In the genomic region with DNA sequence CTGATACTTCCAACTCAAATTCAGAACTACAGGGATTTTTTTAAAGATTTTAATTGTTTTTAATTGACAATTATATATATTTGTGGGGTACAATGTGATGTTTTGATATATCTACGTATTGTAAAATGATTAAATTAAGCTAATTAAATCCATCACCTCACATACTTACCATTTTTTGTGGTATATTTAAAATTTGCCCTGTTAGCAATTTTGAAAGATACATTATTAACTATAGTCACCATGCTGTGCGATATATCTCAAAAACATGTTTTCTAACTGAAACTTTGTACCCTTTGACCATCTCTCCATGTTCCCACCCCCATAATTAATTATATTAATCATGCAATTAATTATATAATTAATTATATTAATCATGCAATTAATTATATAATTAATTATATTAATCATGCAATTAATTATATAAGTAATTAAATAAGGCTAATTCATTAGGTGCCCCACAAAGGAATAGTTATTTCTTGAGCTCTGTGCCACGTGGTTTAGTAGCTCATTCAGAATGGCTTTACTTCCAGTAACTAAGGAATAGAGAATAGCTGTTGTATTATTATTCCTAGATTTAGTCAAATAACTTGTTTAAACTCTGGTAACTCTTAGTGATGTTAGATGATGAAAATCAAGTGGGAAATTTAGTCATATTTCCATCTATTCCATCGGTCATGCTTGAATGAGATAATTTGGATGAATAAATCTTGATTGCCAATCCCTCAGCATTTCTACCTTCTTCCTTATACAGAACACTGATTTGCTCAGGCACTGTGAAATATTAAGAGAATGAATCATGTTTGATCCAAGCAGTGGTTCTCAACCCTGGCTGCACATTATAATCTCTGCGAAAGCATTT, we compare ENCODE assay signal across 8 cellular contexts. TPM values are rescaled to one million over a fixed set of nuclear protein-coding genes. Genes with fewer than 3 reads are reported as not detected.
A peak's percentile ranks its signal among the peaks of the same experiment; 100 is the strongest.
DNase-seq lines count a peak whose midpoint lies in the region; ATAC-seq and TF ChIP-seq lines count a peak whose summit lies in the region.

No MANE protein-coding gene starts in this region.

- ATAC-seq in GM18907 (IDR thresholded peaks at IDR 0.05; ENCODE audit: unreplicated experiment): no peak
- ATAC-seq in GM19023 (IDR thresholded peaks at IDR 0.05; ENCODE audit: unreplicated experiment): no peak

- H3K9me3 ChIP-seq in SJCRH30 (replicated peaks) (no peaks in the 10 kb centered on the region), esophagus squamous epithelium (no peaks in the 10 kb centered on the region)

- intact Hi-C loops in esophagus squamous epithelium (cut with DNase I): loop anchor here (5.0 kb wide), 1 partner anchor 165 kb away; no protein-coding TSS in a partner anchor

- H3K27ac ChIP-seq in SJCRH30: no peak overlapping the region
- H3K27ac ChIP-seq in esophagus squamous epithelium: no peak overlapping the region
- no peak overlapping the region for H3K27ac ChIP-seq in rectal smooth muscle tissue (ENCODE audit: low read depth, low read length)

- no peak overlapping the region for H3K9ac ChIP-seq in rectal smooth muscle tissue (ENCODE audit: low read length)

- DNase-seq in DMS79 treated with DMSO at 0.1 percent for 48 hours (lab: John Stamatoyannopoulos, UW): peak; percentile 24
- no peak for DNase-seq in DMS79 (lab: John Stamatoyannopoulos, UW)
- DNase-seq in SJCRH30: no peak
- no peak for DNase-seq in esophagus squamous epithelium (lab: John Stamatoyannopoulos, UW)
- no peak for DNase-seq in cortex of kidney (lab: John Stamatoyannopoulos, UW)

- TF ChIP-seq CTCF in esophagus squamous epithelium (IDR thresholded peaks at IDR 0.05): no peak

- no peaks in the 10 kb centered on the region for H3K27me3 ChIP-seq in SJCRH30
- peaks cover 0 to 7% (median 0%) of the 10 kb centered on the region in 4 donors for H3K27me3 ChIP-seq in esophagus squamous epithelium
- no peaks in the 10 kb centered on the region for H3K27me3 ChIP-seq in rectal smooth muscle tissue (ENCODE audit: control insufficient read depth, insufficient read depth, low read length)

- H3K36me3 ChIP-seq in SJCRH30: no peaks in the 10 kb centered on the region
- H3K36me3 ChIP-seq in esophagus squamous epithelium: no peaks in the 10 kb centered on the region
- H3K36me3 ChIP-seq in rectal smooth muscle tissue (ENCODE audit: control insufficient read depth, insufficient read depth, low read length): no peaks in the 10 kb centered on the region

- H3K4me3 ChIP-seq in SJCRH30 (peak overlapping the region; percentile 40), esophagus squamous epithelium (peak overlapping the region in 3 of 4 donors; percentile 40 to 68 (median 43)), rectal smooth muscle tissue (ENCODE audit: low read length) (peak overlapping the region; percentile 85)

- 51 to 52% methylated on average over 5 of the region's 5 CpGs for WGBS in esophagus squamous epithelium, 2 donors

- H3K4me1 ChIP-seq in SJCRH30 (peaks cover 3% of the 10 kb centered on the region; the same call in 1 of the 2 replicates), esophagus squamous epithelium (peaks cover 0 to 16% (median 8%) of the 10 kb centered on the region in 3 donors), rectal smooth muscle tissue (ENCODE audit: control insufficient read depth, insufficient read depth, low read length) (no peaks in the 10 kb centered on the region)

- TF ChIP-seq POLR2A in esophagus squamous epithelium (IDR thresholded peaks at IDR 0.05): no peak

RNA-seq across cellular contexts. Expression of gene PTP4A1, which starts 25.1 kb away (rescaled TPM):
- total RNA-seq in SJCRH30 (2014; rRNA removed; shearing (Covaris generic)): 26.7 and 28.4 TPM in 2 replicates
- total RNA-seq in esophagus squamous epithelium: 10 to 100 TPM; 30.9 to 73.7 (median 39.8) TPM

RNA-seq across cellular contexts. Expression of gene PHF3, which starts 38.2 kb away (rescaled TPM):
- total RNA-seq in SJCRH30 (2014; rRNA removed; shearing (Covaris generic)): 41.5 and 48.3 TPM in 2 replicates
- total RNA-seq in esophagus squamous epithelium: 10 to 100 TPM; 17.6 to 53.2 (median 26.7) TPM
